Comparison of ENCODE assay signal across 8 cellular contexts in the genomic region with DNA sequence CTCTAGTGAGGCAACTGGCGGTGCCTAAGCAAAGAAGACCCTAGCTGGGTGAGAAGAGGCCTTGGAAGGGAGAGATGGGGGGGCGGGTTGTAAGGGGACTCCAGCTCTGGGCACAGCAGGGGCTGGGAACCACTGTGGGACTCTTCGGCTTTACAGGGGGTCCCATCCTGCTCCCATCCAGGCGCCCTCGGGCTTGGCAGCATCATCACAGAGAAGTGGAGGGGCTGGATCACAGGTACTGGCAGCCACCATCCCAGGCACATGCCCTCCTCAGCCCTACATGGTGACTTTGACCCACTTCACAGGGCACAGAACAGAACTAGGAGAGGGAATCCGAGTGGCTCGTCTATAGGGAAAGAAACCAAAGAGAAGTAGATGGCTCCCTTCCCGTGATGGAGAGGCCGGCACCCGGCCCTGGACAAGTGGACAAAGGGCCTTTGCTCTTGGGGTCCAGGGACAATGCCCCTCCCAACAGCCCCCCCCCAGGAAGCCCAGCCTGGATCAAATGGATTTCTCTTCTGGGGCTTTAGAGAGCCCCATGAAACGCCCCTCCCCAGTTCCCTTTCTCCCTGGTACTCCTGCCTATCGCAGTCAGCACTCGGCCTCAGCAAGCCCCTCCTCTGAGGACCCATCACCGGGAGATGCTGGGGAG. TPM values are rescaled to one million over a fixed set of nuclear protein-coding genes. Genes with fewer than 3 reads are reported as not detected.
DNase-seq lines count a peak whose midpoint lies in the region; TF ChIP-seq lines count a peak whose summit lies in the region.
"Had no signal": no experiment of that assay in that cellular context is flagged by ENCODE, and none has a peak within 500 bp of the region (broad histone marks: within the 10 kb centered on the region; RNA-seq: fewer than 3 reads in every experiment).

No MANE protein-coding gene starts in this region.

- no peak for TF ChIP-seq CTCF in H9 (conservative IDR thresholded peaks at IDR 0.05)
- TF ChIP-seq CTCF in WERI-Rb-1 (IDR thresholded peaks at IDR 0.05; ENCODE audit: low read depth, low read length) = no peak
- TF ChIP-seq CTCF in hepatocyte (IDR thresholded peaks at IDR 0.05; ENCODE audit: poor library complexity) = no peak
- no peak for TF ChIP-seq CTCF in GM13976 (IDR thresholded peaks at IDR 0.05; ENCODE audit: borderline replicate concordance, control extremely low read depth, extremely low read depth, insufficient read depth, missing control alignments)

- H3K27ac ChIP-seq in H9 (ENCODE audit: insufficient read length, low read depth, low read length) (no peak overlapping the region), WERI-Rb-1 (no peak overlapping the region), hepatocyte (peak overlapping the region; percentile 87), skin epidermis (peak overlapping the region in 20 of 21 experiments; percentile 15 to 87 (median 73))
- H3K27ac ChIP-seq: HL-60 had no signal

- no peak overlapping the region for H3K4ac ChIP-seq in H9 (ENCODE audit: low read depth, low read length)

- in situ Hi-C loops in GM13976 (cut with MboI; ENCODE audit: low sequenced_read_pairs, unreplicated experiment) = no loop called here

- H3K4me2 ChIP-seq in H9 (ENCODE audit: insufficient read depth, insufficient read length, low read length) (peak overlapping the region; percentile 63), hepatocyte (peak overlapping the region; percentile 89)

- no peak overlapping the region for H4K91ac ChIP-seq in H9 (ENCODE audit: insufficient read length, low read depth, low read length)

- no peak overlapping the region for H2AK5ac ChIP-seq in H9 (ENCODE audit: insufficient read length, low read length)

- no peak overlapping the region for H3K56ac ChIP-seq in H9 (ENCODE audit: insufficient read length, low read depth, low read length)

- H2AFZ ChIP-seq in H9 (ENCODE audit: low read length) (no peak overlapping the region), hepatocyte (no peak overlapping the region)

- H3K79me1 ChIP-seq in H9 (ENCODE audit: insufficient read depth, low read depth, low read length, poor library complexity, severe bottlenecking) = no peaks in the 10 kb centered on the region

- H3K36me3 ChIP-seq in WERI-Rb-1 = peaks cover 7% of the 10 kb centered on the region
- H3K36me3 ChIP-seq in hepatocyte (replicated peaks; ENCODE audit: insufficient read depth, low read depth) = no peaks in the 10 kb centered on the region

- H3K9me2 ChIP-seq in hepatocyte (replicated peaks; ENCODE audit: insufficient read depth) = no peaks in the 10 kb centered on the region

- H3K79me2 ChIP-seq in H9 (ENCODE audit: insufficient read depth, low read length) (no peaks in the 10 kb centered on the region), hepatocyte (peaks cover 67% of the 10 kb centered on the region)

- H3K9me3 ChIP-seq in H9 (ENCODE audit: control insufficient read depth, low read depth, low read length) (no peaks in the 10 kb centered on the region), WERI-Rb-1 (ENCODE audit: severe bottlenecking) (no peaks in the 10 kb centered on the region), hepatocyte (ENCODE audit: low read depth) (no peaks in the 10 kb centered on the region)

- H3K36me3 Mint-ChIP-seq in H9 (ENCODE audit: insufficient read depth in 1 of 3, low read depth in 3 of 3) = no peaks in the 10 kb centered on the region

- H3K27me3 Mint-ChIP-seq in H9 (ENCODE audit: low read depth) = peaks cover 31% of the 10 kb centered on the region

- DNase-seq in H9 (no peak), WERI-Rb-1 (no peak), hepatocyte (ENCODE audit: low spot score) (no peak), GM13976 (ENCODE audit: low spot score) (no peak), CD1c-positive myeloid dendritic cell (ENCODE audit: extremely low spot score) (no peak)
- DNase-seq in stimulated activated CD4-positive, alpha-beta T cell treated with anti-CD3 and anti-CD28 coated beads, Interleukin-15, amount 100 ng/mL, for 24 hours = no peak

- H2BK5ac ChIP-seq in H9 (ENCODE audit: insufficient read length, low read length) = no peak overlapping the region

- H3K27me3 ChIP-seq in H9 (ENCODE audit: insufficient read depth, low read length) (peaks cover 4% of the 10 kb centered on the region; the same call in 1 of the 2 replicates), WERI-Rb-1 (ENCODE audit: insufficient read depth, low read depth, severe bottlenecking) (no peaks in the 10 kb centered on the region), hepatocyte (no peaks in the 10 kb centered on the region)

- no peak overlapping the region for H2BK12ac ChIP-seq in H9 (ENCODE audit: insufficient read length, low read depth, low read length)

- no peak overlapping the region; the same call in 1 of the 2 replicates for H3K14ac ChIP-seq in H9 (ENCODE audit: insufficient read depth, low read length)

- no peak overlapping the region for H2BK15ac ChIP-seq in H9 (ENCODE audit: low read depth, low read length)

- H3K4me1 ChIP-seq in H9 (ENCODE audit: insufficient read depth, low read length) (no peaks in the 10 kb centered on the region; the same call in 1 of the 2 replicates), hepatocyte (ENCODE audit: insufficient read depth) (peaks cover 51% of the 10 kb centered on the region)

- H4K20me1 ChIP-seq in H9 (ENCODE audit: control insufficient read depth, insufficient read depth, insufficient read length) (no peaks in the 10 kb centered on the region), hepatocyte (ENCODE audit: insufficient read depth, poor library complexity, severe bottlenecking) (peaks cover 35% of the 10 kb centered on the region)

- no peak overlapping the region for H2BK120ac ChIP-seq in H9 (ENCODE audit: low read depth, low read length, poor library complexity, severe bottlenecking)

- H2BK20ac ChIP-seq in H9 (ENCODE audit: low read depth, low read length, poor library complexity, severe bottlenecking) = no peak overlapping the region

- H3K27ac Mint-ChIP-seq in H9 = no peak overlapping the region

- H4K8ac ChIP-seq in H9 (replicated peaks; ENCODE audit: insufficient read length, low read depth, low read length) = no peak overlapping the region

- peaks cover 9 to 29% of the 10 kb centered on the region in 2 experiments; a peak in 3 of 4 replicates for H3K4me1 Mint-ChIP-seq in H9

- H3K23me2 ChIP-seq in H9 (ENCODE audit: insufficient read length, low read depth, low read length, poor library complexity, severe bottlenecking) = peaks cover 8% of the 10 kb centered on the region

- no peak overlapping the region for H3K18ac ChIP-seq in H9 (ENCODE audit: insufficient read length, low read depth, low read length)

- H3K4me3 Mint-ChIP-seq in H9 = peak overlapping the region in 1 of 2 experiments; percentile 91; a peak in 4 of 5 replicates

- WGBS in H9 (ENCODE audit: extremely low coverage, insufficient read length, low lambda C conversion rate) = no CpG with 5 or more reads among the region's 14 CpGs
- WGBS in hepatocyte (ENCODE audit: low lambda C conversion rate, missing lambda C conversion rate) = 41% methylated on average over 14 of the region's 14 CpGs

- H3K4me3 ChIP-seq in WERI-Rb-1 (ENCODE audit: low read depth, low read length) (peak overlapping the region; percentile 73), hepatocyte (peak overlapping the region; percentile 75), skin epidermis (peak overlapping the region; percentile 52 to 89 (median 68))

- no peak overlapping the region for H3T11ph ChIP-seq in H9 (ENCODE audit: low read length)

- H3K9ac ChIP-seq in H9 (ENCODE audit: extremely low read depth, insufficient read length, low read length) = no peak overlapping the region

- H4K5ac ChIP-seq in H9 (ENCODE audit: insufficient read length, low read depth, low read length) = no peak overlapping the region

- H3K9me3 Mint-ChIP-seq in H9 = no peaks in the 10 kb centered on the region

- H3K23ac ChIP-seq in H9 (ENCODE audit: insufficient read length, low read depth, low read length) = no peak overlapping the region

RNA-seq across cellular contexts. Expression of a gene that starts 54.0 kb away (rescaled TPM):
- total RNA-seq in H9 (2021) (27.7 and 31.1 TPM in 2 replicates), hepatocyte (35.1 and 60.8 TPM in 2 replicates)
- 84.4 and 90.6 TPM in 2 replicates for polyA plus RNA-seq in hepatocyte

Comparison
In these comparisons a context has a peak if more than half of its experiments do, and no peak if none do; other contexts are left out.
1. H3K27ac ChIP-seq: peak in hepatocyte (single experiment) and skin epidermis (20 of 21); none in H9 (single experiment) and WERI-Rb-1 (single experiment).
2. Peak in every context shown above with its lines, with median percentiles within 50 percentile points of each other: H3K4me3 ChIP-seq.